11 cellular contexts compared by ENCODE assay signal in the genomic region with DNA sequence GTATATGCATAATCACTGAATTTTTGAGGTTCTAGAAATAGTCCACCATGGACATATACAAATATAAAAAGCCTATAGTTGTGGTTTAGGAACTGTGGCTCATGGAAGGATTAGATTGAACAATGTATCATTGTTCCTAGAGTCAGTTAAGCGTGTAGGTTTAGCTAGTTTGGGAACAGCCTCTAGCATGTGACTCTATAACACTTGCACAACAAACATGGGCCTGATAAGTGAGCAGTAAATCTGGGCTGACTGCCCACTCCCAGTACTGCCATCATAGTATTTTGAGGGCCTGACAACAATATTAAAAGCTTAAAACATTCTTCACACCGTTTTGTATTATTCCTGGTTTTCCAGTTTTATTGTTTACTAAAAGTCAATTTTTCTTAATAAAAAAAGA. TPM values are rescaled to one million over a fixed set of nuclear protein-coding genes. Genes with fewer than 3 reads are reported as not detected.
DNase-seq lines count a peak whose midpoint lies in the region; ATAC-seq and TF ChIP-seq lines count a peak whose summit lies in the region.
"Had no signal": no experiment of that assay in that cellular context is flagged by ENCODE, and none has a peak within 500 bp of the region (broad histone marks: within the 10 kb centered on the region; RNA-seq: fewer than 3 reads in every experiment).

No MANE protein-coding gene starts in this region.

- 14 to 15% methylated on average over 2 of the region's 2 CpGs for WGBS in body of pancreas, 2 donors
- WGBS in hepatocyte (ENCODE audit: low lambda C conversion rate, missing lambda C conversion rate): 26% methylated on average over 2 of the region's 2 CpGs
- WGBS in smooth muscle cell (ENCODE audit: low lambda C conversion rate): 31% methylated on average over 2 of the region's 2 CpGs

- no peak overlapping the region for H3K9ac ChIP-seq in smooth muscle cell (ENCODE audit: low read depth)

- H4K20me1 ChIP-seq in hepatocyte (ENCODE audit: insufficient read depth, poor library complexity, severe bottlenecking) (peaks cover 43% of the 10 kb centered on the region), smooth muscle cell (ENCODE audit: low read depth) (peaks cover 84% of the 10 kb centered on the region)

- peaks cover 6% of the 10 kb centered on the region for H3F3A ChIP-seq in smooth muscle cell (ENCODE audit: low read depth)

- no peaks in the 10 kb centered on the region for H3K9me2 ChIP-seq in hepatocyte (replicated peaks; ENCODE audit: insufficient read depth)

- no peaks in the 10 kb centered on the region for H3K27me3 ChIP-seq in body of pancreas
- H3K27me3 ChIP-seq in hepatocyte: no peaks in the 10 kb centered on the region
- H3K27me3 ChIP-seq in smooth muscle cell (ENCODE audit: low read depth): no peaks in the 10 kb centered on the region

- H3K27ac ChIP-seq in body of pancreas (peak overlapping the region in 1 of 4 donors; percentile 26), hepatocyte (peak overlapping the region; percentile 39), smooth muscle cell (ENCODE audit: low read depth) (peak overlapping the region; percentile 81)

- H3K4me2 ChIP-seq in hepatocyte (peak overlapping the region; percentile 12), smooth muscle cell (peak overlapping the region; percentile 72)

- intact Hi-C loops in body of pancreas (cut with DNase I): no loop called here

- H3K4me3 ChIP-seq in body of pancreas: no peak overlapping the region
- no peak overlapping the region for H3K4me3 ChIP-seq in hepatocyte
- no peak overlapping the region for H3K4me3 ChIP-seq in smooth muscle cell

- peaks cover 16% of the 10 kb centered on the region for H3K4me1 ChIP-seq in body of pancreas
- peaks cover 58% of the 10 kb centered on the region for H3K4me1 ChIP-seq in hepatocyte (ENCODE audit: insufficient read depth)
- peaks cover 57% of the 10 kb centered on the region for H3K4me1 ChIP-seq in smooth muscle cell (ENCODE audit: low read depth)

- TF ChIP-seq POLR2A in body of pancreas (IDR thresholded peaks at IDR 0.05): no peak

- in situ Hi-C loops in GM13977 (cut with MboI; ENCODE audit: low pct_unique_long_range_greater_than_20kb, low sequenced_read_pairs, unreplicated experiment): no loop called here

- ATAC-seq in body of pancreas: peak; percentile 96
- ATAC-seq in HG02763 (IDR thresholded peaks at IDR 0.05; ENCODE audit: unreplicated experiment): no peak
- no peak for ATAC-seq in HG02678 (IDR thresholded peaks at IDR 0.05; ENCODE audit: unreplicated experiment)

- DNase-seq in HT-29 (ENCODE audit: low spot score): peak; percentile 74
- DNase-seq in body of pancreas: peak; percentile 65 to 84 (median 76)
- DNase-seq in hepatocyte (ENCODE audit: low spot score): peak; percentile 49
- no peak for DNase-seq in smooth muscle cell (lab: John Stamatoyannopoulos, UW; ENCODE audit: unreplicated experiment)
- no peak for DNase-seq in GM13977 (ENCODE audit: low spot score)
- no peak for DNase-seq in stimulated activated CD4-positive, alpha-beta T cell treated with anti-CD3 and anti-CD28 coated beads, Interleukin-4, amount 100 ng/mL, for 1 hour
- DNase-seq: DND-41, mesendoderm, NCI-H1092 had no signal

- no peaks in the 10 kb centered on the region for H3K9me3 ChIP-seq in body of pancreas
- no peaks in the 10 kb centered on the region for H3K9me3 ChIP-seq in hepatocyte (ENCODE audit: low read depth)
- no peaks in the 10 kb centered on the region for H3K9me3 ChIP-seq in smooth muscle cell (replicated peaks; ENCODE audit: low read depth)

- H3K79me2 ChIP-seq in hepatocyte: peaks cover 99% of the 10 kb centered on the region
- peaks cover 100% of the 10 kb centered on the region for H3K79me2 ChIP-seq in smooth muscle cell (ENCODE audit: low read depth)

- H2AFZ ChIP-seq in hepatocyte (no peak overlapping the region), smooth muscle cell (ENCODE audit: low read depth) (no peak overlapping the region)

- no peaks in the 10 kb centered on the region for H3K36me3 ChIP-seq in body of pancreas (replicated peaks in 1 of 2; ENCODE audit: insufficient read depth in 1 of 2, low read depth in 2 of 2)
- no peaks in the 10 kb centered on the region for H3K36me3 ChIP-seq in hepatocyte (replicated peaks; ENCODE audit: insufficient read depth, low read depth)
- H3K36me3 ChIP-seq in smooth muscle cell (ENCODE audit: low read depth): no peaks in the 10 kb centered on the region

- TF ChIP-seq CTCF in body of pancreas (IDR thresholded peaks at IDR 0.05) (no peak), hepatocyte (IDR thresholded peaks at IDR 0.05; ENCODE audit: poor library complexity) (no peak), smooth muscle cell (IDR thresholded peaks at IDR 0.05; ENCODE audit: borderline replicate concordance, insufficient read depth, poor library complexity, severe bottlenecking) (no peak), GM13977 (IDR thresholded peaks at IDR 0.05; ENCODE audit: extremely low read depth, insufficient read depth, missing control alignments) (no peak)

RNA-seq across cellular contexts. Expression of a gene that starts 47.0 kb away (rescaled TPM):
- 112 TPM in 2 replicates for total RNA-seq in HT-29 (2014; rRNA removed; shearing (Covaris generic))
- total RNA-seq in body of pancreas (10 to 100 TPM; 26.0 to 38.9 TPM), hepatocyte (111 and 125 TPM in 2 replicates), smooth muscle cell (136 and 174 TPM in 2 replicates)
- polyA plus RNA-seq in hepatocyte (20.6 and 28.5 TPM in 2 replicates), smooth muscle cell (25.1 and 28.4 TPM in 2 replicates)

Comparison
In these comparisons a context has a peak if more than half of its experiments do, and no peak if none do; other contexts are left out.
1. DNase-seq: peak in HT-29 (single experiment), body of pancreas (4 of 4) and hepatocyte (single experiment); none in smooth muscle cell (single experiment), GM13977 (single experiment) and stimulated activated CD4-positive, alpha-beta T cell treated with anti-CD3 and anti-CD28 coated beads, Interleukin-4, amount 100 ng/mL, for 1 hour (single experiment).